In genomic region chr14:74881425-74882102, GRCh38 we compare ENCODE assay signal across 8 cellular contexts. TPM values are rescaled to one million over a fixed set of nuclear protein-coding genes. Genes with fewer than 3 reads are reported as not detected.
A peak's percentile ranks its signal among the peaks of the same experiment; 100 is the strongest.
DNase-seq lines count a peak whose midpoint lies in the region; TF ChIP-seq lines count a peak whose summit lies in the region.

Gene DLST (plus strand): TSS chr14:74881916. CDS start chr14:74881954, 38 bp downstream.

- peaks cover 24% of the 10 kb centered on the region for H3K4me1 ChIP-seq in ES-I3 (ENCODE audit: insufficient read depth, low read length)
- peaks cover 24 to 67% (median 58%) of the 10 kb centered on the region in 4 donors for H3K4me1 ChIP-seq in stomach

- TF ChIP-seq EP300 in stomach (IDR thresholded peaks at IDR 0.05): no peak

- peak within 1 kb of the TSS; percentile 100 for H3K4me3 Mint-ChIP-seq in nephron progenitor cell

- H3K9ac ChIP-seq in ES-I3 (ENCODE audit: low read depth, low read length): peak within 1 kb of the TSS; percentile 59

- H3K27me3 ChIP-seq in H7 (ENCODE audit: control insufficient read depth, insufficient read depth, low read length) (no peaks in the 10 kb centered on the region), stomach (no peaks in the 10 kb centered on the region)

- H3K4me1 Mint-ChIP-seq in nephron progenitor cell: peaks cover 61% of the 10 kb centered on the region

- H3K9me3 ChIP-seq in ES-I3 (ENCODE audit: control insufficient read depth, insufficient read depth, low read length): no peaks in the 10 kb centered on the region
- no peaks in the 10 kb centered on the region for H3K9me3 ChIP-seq in stomach

- H3K4me3 ChIP-seq in H7 (ENCODE audit: insufficient read depth, low read depth, low read length) (peak within 1 kb of the TSS; percentile 84), stomach (peak within 1 kb of the TSS; percentile 88 to 100 (median 98))

- TF ChIP-seq CTCF in nephron progenitor cell (IDR thresholded peaks at IDR 0.05): no peak
- no peak for TF ChIP-seq CTCF in stomach (IDR thresholded peaks at IDR 0.05)

- no peaks in the 10 kb centered on the region for H3K9me3 Mint-ChIP-seq in nephron progenitor cell

- DNase-seq in H7 (peak; percentile 98), M059J (ENCODE audit: low read depth) (peak; percentile 78), SHP77 treated with DMSO at 0.1 percent for 48 hours (lab: John Stamatoyannopoulos, UW) (peak; percentile 66), fibroblast of the conjunctiva (ENCODE audit: low read depth) (peak; percentile 60), nephron progenitor cell (peak; percentile 91), stomach (peak; percentile 87)
- DNase-seq in activated effector memory CD4-positive, alpha-beta T cell treated with anti-CD3 and anti-CD28 coated beads, Interleukin-2, amount 50 U/mL, for 16 hours: peak; percentile 95

- H3K36me3 Mint-ChIP-seq in nephron progenitor cell (ENCODE audit: low read depth): peaks cover 8% of the 10 kb centered on the region

- no peaks in the 10 kb centered on the region; the same call in 1 of the 2 replicates for H3K36me3 ChIP-seq in ES-I3 (ENCODE audit: insufficient read depth, low read length)
- no peaks in the 10 kb centered on the region for H3K36me3 ChIP-seq in H7 (replicated peaks; ENCODE audit: control insufficient read depth, insufficient read depth, low read length)
- peaks cover 0 to 14% (median 11%) of the 10 kb centered on the region in 4 donors for H3K36me3 ChIP-seq in stomach

- H3K27ac ChIP-seq in stomach: peak within 1 kb of the TSS; percentile 93 to 99 (median 97)

- 0 to 1% (median 0%) methylated on average over 7 to 53 of the region's 53 CpGs for WGBS in stomach, 5 donors

- H3K27ac Mint-ChIP-seq in nephron progenitor cell: peak within 1 kb of the TSS; percentile 99

- intact Hi-C loops in stomach (cut with DNase I; ENCODE audit: low total_unique reads): no loop called here

- peaks cover 9% of the 10 kb centered on the region for H3K27me3 Mint-ChIP-seq in nephron progenitor cell (ENCODE audit: low read depth, poor library complexity)

- TF ChIP-seq POLR2A in stomach (IDR thresholded peaks at IDR 0.05): peak in 1 of 4 donors; percentile 53

RNA-seq across cellular contexts. Expression of gene DLST, which starts in this region (rescaled TPM):
- 71.0 and 76.7 TPM in 2 replicates for total RNA-seq in H7 (2014; rRNA removed; shearing (Covaris generic))
- total RNA-seq in M059J (2014; rRNA removed; shearing (Covaris generic)): 28.5 and 36.1 TPM in 2 replicates
- total RNA-seq in stomach: 100 to 1,000 TPM in 2 of 5 donors, 10 to 100 TPM in 3; 25.1 to 125 (median 88.5) TPM
- polyA plus RNA-seq in stomach: 10 to 100 TPM; 42.0 to 64.8 (median 45.9) TPM

Comparison
In these comparisons a context has a peak if more than half of its experiments do, and no peak if none do; other contexts are left out.
1. Peak in every context shown above with its lines: DNase-seq, H3K4me3 ChIP-seq and H3K27ac ChIP-seq.